Comparison of ENCODE assay signal across 10 cellular contexts in the genomic region with DNA sequence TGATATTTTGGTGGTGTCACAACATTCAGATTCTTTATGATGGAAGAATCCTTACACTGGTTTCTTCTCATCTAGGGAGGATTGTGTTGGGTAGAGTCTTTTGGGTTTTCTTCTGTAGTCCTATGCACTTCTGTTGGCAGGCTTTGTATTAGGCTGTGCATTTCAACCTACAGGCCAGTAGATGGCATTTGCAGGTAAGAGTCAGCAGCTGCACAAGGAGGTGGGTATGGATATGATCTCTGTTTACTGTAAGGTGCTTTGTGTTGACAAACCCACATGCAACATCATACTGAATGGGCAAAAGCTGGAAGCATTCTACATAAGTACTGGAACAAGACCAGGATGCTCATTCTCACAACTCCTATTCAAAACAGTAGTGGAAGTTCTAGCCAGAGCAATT.
DNase-seq lines count a peak whose midpoint lies in the region; ATAC-seq and TF ChIP-seq lines count a peak whose summit lies in the region.
"Had no signal": no experiment of that assay in that cellular context is flagged by ENCODE, and none has a peak within 500 bp of the region (broad histone marks: within the 10 kb centered on the region; RNA-seq: fewer than 3 reads in every experiment).

No MANE protein-coding gene starts in this region.

- no peaks in the 10 kb centered on the region for H3K4me1 ChIP-seq in RWPE2 (ENCODE audit: insufficient read depth, poor library complexity, severe bottlenecking)

- DNase-seq in ELR (ENCODE audit: low read depth) (peak; percentile 30), HPDE6-E6E7 (ENCODE audit: extremely low spot score) (peak; percentile 4), RWPE2 (ENCODE audit: low spot score) (no peak), iPS DF 4.7 (ENCODE audit: extremely low read depth, low spot score) (peak; percentile 28), activated gamma-delta T cell (lab: John Stamatoyannopoulos, UW) (no peak), NCI-H2196 (lab: John Stamatoyannopoulos, UW; ENCODE audit: unreplicated experiment) (no peak)
- DNase-seq in stimulated activated CD4-positive, alpha-beta T cell treated with anti-CD3 and anti-CD28 coated beads, Interleukin-4, amount 100 ng/mL, for 4 hours, result no peak
- DNase-seq: NCI-H1092 had no signal

- ATAC-seq in RWPE2 (ENCODE audit: low read depth), result peak; percentile 79
- no peak for ATAC-seq in HG03135 (IDR thresholded peaks at IDR 0.05; ENCODE audit: unreplicated experiment)

- H3K27ac ChIP-seq in RWPE2 (ENCODE audit: poor library complexity, severe bottlenecking), result no peak overlapping the region

- no peaks in the 10 kb centered on the region for H3K27me3 ChIP-seq in RWPE2 (ENCODE audit: insufficient read depth, poor library complexity, severe bottlenecking)

- no peaks in the 10 kb centered on the region for H3K36me3 ChIP-seq in RWPE2 (ENCODE audit: low read depth)
- H3K36me3 ChIP-seq: HAP-1 had no signal

- no peaks in the 10 kb centered on the region for H3K9me3 ChIP-seq in RWPE2 (ENCODE audit: severe bottlenecking)

- no peak overlapping the region for H3K4me3 ChIP-seq in RWPE2 (ENCODE audit: severe bottlenecking)
- H3K4me3 ChIP-seq: HAP-1 had no signal

- peak; percentile 64 for TF ChIP-seq CTCF in RWPE2 (IDR thresholded peaks at IDR 0.05; ENCODE audit: poor library complexity, severe bottlenecking)

Comparison
In these comparisons a context has a peak if more than half of its experiments do, and no peak if none do; other contexts are left out.
1. DNase-seq: peak in ELR (single experiment), HPDE6-E6E7 (single experiment) and iPS DF 4.7 (single experiment); none in RWPE2 (single experiment), stimulated activated CD4-positive, alpha-beta T cell treated with anti-CD3 and anti-CD28 coated beads, Interleukin-4, amount 100 ng/mL, for 4 hours (0 of 2), activated gamma-delta T cell (single experiment) and NCI-H2196 (single experiment).